14 cellular contexts compared by ENCODE assay signal in genomic region chr10:74683621-74684114, GRCh38.
DNase-seq lines count a peak whose midpoint lies in the region; ATAC-seq, FAIRE-seq and TF ChIP-seq lines count a peak whose summit lies in the region.
"Had no signal": no experiment of that assay in that cellular context is flagged by ENCODE, and none has a peak within 500 bp of the region (broad histone marks: within the 10 kb centered on the region; RNA-seq: fewer than 3 reads in every experiment).

No MANE protein-coding gene starts in this region.

- no peaks in the 10 kb centered on the region for H3K27me3 Mint-ChIP-seq in endothelial cell (ENCODE audit: unreplicated experiment)
- H3K27me3 Mint-ChIP-seq: central memory CD8-positive, alpha-beta T cell had no signal

- ATAC-seq in HG03196 (IDR thresholded peaks at IDR 0.05; ENCODE audit: unreplicated experiment), result no peak

- H3K36me3 Mint-ChIP-seq in endothelial cell (ENCODE audit: low read depth, unreplicated experiment), result no peaks in the 10 kb centered on the region

- FAIRE-seq in islet of Langerhans (lab: Jason Lieb, UNC), result peak; percentile 81

- CTCF ChIA-PET in HEK293T (lab: Yijun Ruan, JAX), result no interaction called here

- peak; percentile 81 for DNase-seq in DMS79 (lab: John Stamatoyannopoulos, UW)
- peak; percentile 18 for DNase-seq in HEK293T (ENCODE audit: extremely low spot score)
- peak; percentile 54 for DNase-seq in NOMO-1 treated with DMSO at 0.1 percent for 48 hours (lab: John Stamatoyannopoulos, UW; ENCODE audit: unreplicated experiment)
- no peak for DNase-seq in stimulated activated CD4-positive, alpha-beta T cell treated with anti-CD3 and anti-CD28 coated beads, Interleukin-4, amount 100 ng/mL, for 24 hours
- DNase-seq in endothelial cell (ENCODE audit: low spot score), result no peak
- no peak for DNase-seq in activated CD8-positive, alpha-beta memory T cell treated with anti-CD3 and anti-CD28 coated beads, Interleukin-2, amount 50 U/mL, for 4 hours
- DNase-seq: activated CD4-positive, alpha-beta T cell treated with anti-CD3 and anti-CD28 coated beads for 1 hour; NCI-H1048; posterior cingulate gyrus; SIG-M5 had no signal

- POLR2A ChIA-PET in HEK293T (lab: Yijun Ruan, JAX), result no interaction called here

- no peak for TF ChIP-seq CTCF in endothelial cell (IDR thresholded peaks at IDR 0.05; ENCODE audit: unreplicated experiment)

- H3K9me3 Mint-ChIP-seq in endothelial cell (ENCODE audit: unreplicated experiment), result no peaks in the 10 kb centered on the region
- H3K9me3 Mint-ChIP-seq: central memory CD8-positive, alpha-beta T cell had no signal

- H3K27ac Mint-ChIP-seq in endothelial cell (ENCODE audit: unreplicated experiment), result no peak overlapping the region
- H3K27ac Mint-ChIP-seq: activated T-helper 2 cell treated with anti-CD3 and anti-CD28 coated beads, Interferon-gamma antibody, Interleukin-2, Interleukin-4, amounts not matched to agents 10 μg/mL and 5 μg/mL and 100 μg/mL, durations not matched to agents 14 hours and 24 hours and 36 hours had no signal

- H3K4me3 Mint-ChIP-seq in endothelial cell (ENCODE audit: unreplicated experiment), result no peak overlapping the region
- H3K4me3 Mint-ChIP-seq: central memory CD8-positive, alpha-beta T cell had no signal

- H3K4me1 Mint-ChIP-seq in endothelial cell (ENCODE audit: unreplicated experiment), result no peaks in the 10 kb centered on the region

TF ChIP-seq in HEK293T, 16 proteins besides CTCF, POLR2A, EP300 and RAD21:
- no peak for TF ChIP-seq ARNT (IDR thresholded peaks at IDR 0.05)
- no peak for TF ChIP-seq NFRKB (IDR thresholded peaks at IDR 0.05)
- TF ChIP-seq HDGF (IDR thresholded peaks at IDR 0.05; ENCODE audit: borderline replicate concordance), result no peak
- no peak for TF ChIP-seq TARDBP (IDR thresholded peaks at IDR 0.05)
- TF ChIP-seq, protein P1, sequence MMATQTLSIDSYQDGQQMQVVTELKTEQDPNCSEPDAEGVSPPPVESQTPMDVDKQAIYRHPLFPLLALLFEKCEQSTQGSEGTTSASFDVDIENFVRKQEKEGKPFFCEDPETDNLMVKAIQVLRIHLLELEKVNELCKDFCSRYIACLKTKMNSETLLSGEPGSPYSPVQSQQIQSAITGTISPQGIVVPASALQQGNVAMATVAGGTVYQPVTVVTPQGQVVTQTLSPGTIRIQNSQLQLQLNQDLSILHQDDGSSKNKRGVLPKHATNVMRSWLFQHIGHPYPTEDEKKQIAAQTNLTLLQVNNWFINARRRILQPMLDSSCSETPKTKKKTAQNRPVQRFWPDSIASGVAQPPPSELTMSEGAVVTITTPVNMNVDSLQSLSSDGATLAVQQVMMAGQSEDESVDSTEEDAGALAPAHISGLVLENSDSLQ (IDR thresholded peaks at IDR 0.05), result peak; percentile 89
- no peak for TF ChIP-seq SP1 (IDR thresholded peaks at IDR 0.05)
- no peak for TF ChIP-seq SUZ12 (IDR thresholded peaks at IDR 0.05)
- TF ChIP-seq L3MBTL2 (conservative IDR thresholded peaks at IDR 0.05), result no peak
- TF ChIP-seq BHLHE40 (IDR thresholded peaks at IDR 0.05; ENCODE audit: borderline replicate concordance), result no peak
- no peak for TF ChIP-seq ZNF384 (IDR thresholded peaks at IDR 0.05)
- TF ChIP-seq FOXK2 (IDR thresholded peaks at IDR 0.05), result no peak
- no peak for TF ChIP-seq LEF1 (IDR thresholded peaks at IDR 0.05; ENCODE audit: borderline replicate concordance)
- TF ChIP-seq CTBP1 (IDR thresholded peaks at IDR 0.05; ENCODE audit: borderline replicate concordance), result peak; percentile 45; the same call in 1 of the 2 replicates
- no peak for TF ChIP-seq FOXM1 (IDR thresholded peaks at IDR 0.05; ENCODE audit: borderline replicate concordance)
- TF ChIP-seq ELF4 (IDR thresholded peaks at IDR 0.05), result no peak
- TF ChIP-seq FOXA1 (IDR thresholded peaks at IDR 0.05), result peak; percentile 77; the same call in 1 of the 2 replicates

Comparison
In these comparisons a context has a peak if more than half of its experiments do, and no peak if none do; other contexts are left out.
1. DNase-seq: peak in DMS79 (single experiment), HEK293T (single experiment) and NOMO-1 treated with DMSO at 0.1 percent for 48 hours (single experiment); none in stimulated activated CD4-positive, alpha-beta T cell treated with anti-CD3 and anti-CD28 coated beads, Interleukin-4, amount 100 ng/mL, for 24 hours (single experiment), endothelial cell (single experiment) and activated CD8-positive, alpha-beta memory T cell treated with anti-CD3 and anti-CD28 coated beads, Interleukin-2, amount 50 U/mL, for 4 hours (single experiment).